17 cellular contexts compared by ENCODE assay signal in the genomic region with DNA sequence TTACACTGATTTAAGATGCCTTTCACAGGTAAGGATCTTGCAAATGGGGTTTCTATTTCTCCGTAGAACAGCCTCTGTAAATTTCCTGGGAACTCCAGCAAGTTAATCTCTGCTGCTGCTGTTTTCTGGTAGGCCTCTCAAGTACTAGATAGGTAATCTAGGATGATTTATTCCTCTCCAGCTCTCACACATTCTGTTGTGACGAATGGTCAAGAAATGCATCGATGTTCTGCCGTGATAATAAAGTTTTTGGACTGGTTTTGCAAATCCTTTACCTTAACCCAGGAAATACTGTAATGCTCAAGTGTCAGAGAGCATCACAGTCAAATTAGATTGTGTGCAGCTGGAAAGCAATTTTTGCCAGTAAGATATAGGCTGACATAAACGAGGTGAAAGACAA.
DNase-seq lines count a peak whose midpoint lies in the region; ATAC-seq, FAIRE-seq and TF ChIP-seq lines count a peak whose summit lies in the region.
"Had no signal": no experiment of that assay in that cellular context is flagged by ENCODE, and none has a peak within 500 bp of the region (broad histone marks: within the 10 kb centered on the region; RNA-seq: fewer than 3 reads in every experiment).

No MANE protein-coding gene starts in this region.

- H3K79me1 ChIP-seq in H1 (ENCODE audit: low read depth, low read length) (no peaks in the 10 kb centered on the region), mesenchymal stem cell (replicated peaks; ENCODE audit: low read length, poor library complexity, severe bottlenecking) (no peaks in the 10 kb centered on the region)

- TF ChIP-seq POLR2A in breast epithelium (IDR thresholded peaks at IDR 0.05) (no peak), H1 (IDR thresholded peaks at IDR 0.05; ENCODE audit: control extremely low read depth in 1 of 2, low read depth in 2 of 2, low read length in 2 of 2) (no peak)

- no peak for TF ChIP-seq EP300 in H1 (IDR thresholded peaks at IDR 0.05; ENCODE audit: borderline replicate concordance in 1 of 2, low read depth in 2 of 2, low read length in 2 of 2)

- intact Hi-C loops in mammary epithelial cell (cut with micrococcal nuclease) (no loop called here), breast epithelium (cut with DNase I; ENCODE audit: low total_unique reads) (no loop called here)

- 77% methylated on average over 5 of the region's 5 CpGs for WGBS in mammary epithelial cell (ENCODE audit: low coverage, missing lambda C conversion rate)
- WGBS in H1 (ENCODE audit: extremely low coverage in 1 of 2, insufficient coverage in 1 of 2, insufficient read length in 1 of 2, insufficient replicate concordance in 2 of 2, low coverage in 1 of 2, low lambda C conversion rate in 2 of 2, missing lambda C conversion rate in 1 of 2), 2 experiments: 91% methylated on average over 5 of the region's 5 CpGs; no CpG with 5 or more reads in 1 of the 2 experiments
- 60% methylated on average over 4 of the region's 5 CpGs for WGBS in mesenchymal stem cell

- no peak for ATAC-seq in GM19455 (IDR thresholded peaks at IDR 0.05; ENCODE audit: unreplicated experiment)
- ATAC-seq: A549 had no signal

- CTCF ChIA-PET in mammary epithelial cell (lab: Charles Lee; ENCODE audit: low non-redundant PET): no interaction called here
- CTCF ChIA-PET in H1 (lab: Charles Lee; ENCODE audit: partially characterized antibody): no interaction called here

- no peak for TF ChIP-seq RAD21 in H1 (IDR thresholded peaks at IDR 0.05 in 1 of 2, conservative IDR thresholded peaks at IDR 0.05 in 1 of 2; ENCODE audit: low read depth in 2 of 2, low read length in 2 of 2)

- no peak overlapping the region for H2BK5ac ChIP-seq in H1 (ENCODE audit: low read depth, low read length)
- H2BK5ac ChIP-seq in mesenchymal stem cell (ENCODE audit: low read depth, low read length, poor library complexity, severe bottlenecking): no peak overlapping the region

- H3K18ac ChIP-seq in H1 (ENCODE audit: extremely low read depth, low read length): 0 out of 2 replicates have a peak overlapping the region, but pooled peaks have one; percentile 38
- H3K18ac ChIP-seq in mesenchymal stem cell (ENCODE audit: low read depth in 1 of 2, low read length in 2 of 2): no peak overlapping the region

- no peak overlapping the region for H3K56ac ChIP-seq in H1 (replicated peaks; ENCODE audit: insufficient read length, low read depth, low read length)

- H3K23ac ChIP-seq in H1 (ENCODE audit: insufficient read length) (no peak overlapping the region), mesenchymal stem cell (ENCODE audit: low read length in 2 of 2) (no peak overlapping the region)

- H3K79me2 ChIP-seq in mammary epithelial cell (ENCODE audit: insufficient read depth, low read length): no peaks in the 10 kb centered on the region
- no peaks in the 10 kb centered on the region for H3K79me2 ChIP-seq in H1 (ENCODE audit: control insufficient read depth in 1 of 2, insufficient read depth in 2 of 2, low read length in 2 of 2)

- POLR2A ChIA-PET in H1 (lab: Charles Lee; ENCODE audit: partially characterized antibody): no interaction called here

- H2BK12ac ChIP-seq in H1 (ENCODE audit: low read depth, low read length): no peak overlapping the region
- H2BK12ac ChIP-seq in mesenchymal stem cell (ENCODE audit: low read length in 2 of 2): no peak overlapping the region

- no peaks in the 10 kb centered on the region for H3K23me2 ChIP-seq in H1 (ENCODE audit: low read depth, low read length)

- DNase-seq in mammary epithelial cell (no peak), breast epithelium (ENCODE audit: low spot score in 2 of 2) (no peak), H1 (ENCODE audit: low read depth in 1 of 2, low spot score in 2 of 2) (no peak), mesenchymal stem cell (peak; percentile 15), OCI-M2 (lab: John Stamatoyannopoulos, UW; ENCODE audit: unreplicated experiment) (no peak)
- no peak for DNase-seq in activated effector memory CD4-positive, alpha-beta T cell treated with Interleukin-2 at 50 U/mL for 16 hours
- DNase-seq: AML-193; Caco-2; CD4-positive, alpha-beta T cell had no signal

- H2BK15ac ChIP-seq in H1 (ENCODE audit: low read length): no peak overlapping the region
- no peak overlapping the region for H2BK15ac ChIP-seq in mesenchymal stem cell (ENCODE audit: low read depth, poor library complexity, severe bottlenecking)

- no peak overlapping the region for H2BK120ac ChIP-seq in H1 (replicated peaks; ENCODE audit: low read depth, low read length)
- no peak overlapping the region for H2BK120ac ChIP-seq in mesenchymal stem cell (ENCODE audit: low read depth, low read length)

- H3K4me3 ChIP-seq in mammary epithelial cell (replicated peaks in 1 of 3; ENCODE audit: insufficient read depth in 1 of 3, low read depth in 2 of 3, low read length in 3 of 3) (no peak overlapping the region), breast epithelium (no peak overlapping the region), H1 (ENCODE audit: extremely low read depth in 1 of 4, insufficient read depth in 2 of 4, low read depth in 3 of 4, low read length in 4 of 4) (no peak overlapping the region), mesenchymal stem cell (ENCODE audit: insufficient read depth in 1 of 2, low read depth in 1 of 2, low read length in 2 of 2) (no peak overlapping the region)
- H3K4me3 ChIP-seq: A549, HAP-1 had no signal

- FAIRE-seq in H1 (lab: Jason Lieb, UNC): peak; percentile 45
- FAIRE-seq: A549, D721Med, G401.6, GM12891 had no signal

- peak overlapping the region; percentile 50 for H2AFZ ChIP-seq in mammary epithelial cell (ENCODE audit: low read depth, low read length)
- H2AFZ ChIP-seq in H1 (ENCODE audit: low read length): peak overlapping the region; percentile 86; the same call in 1 of the 2 replicates
- H2AFZ ChIP-seq in mesenchymal stem cell (ENCODE audit: low read depth, low read length): no peak overlapping the region

- TF ChIP-seq CTCF in mammary epithelial cell (conservative IDR thresholded peaks at IDR 0.05 in 1 of 2, IDR thresholded peaks at IDR 0.05 in 1 of 2; ENCODE audit: extremely low read depth in 1 of 2, insufficient read depth in 1 of 2, low read depth in 1 of 2, low read length in 2 of 2) (no peak), breast epithelium (IDR thresholded peaks at IDR 0.05) (no peak), H1 (IDR thresholded peaks at IDR 0.05; ENCODE audit: control extremely low read depth in 1 of 3, insufficient read depth in 1 of 3, low read depth in 1 of 3, low read length in 3 of 3) (no peak)

- no peak overlapping the region for H4K5ac ChIP-seq in H1 (ENCODE audit: insufficient read length, low read depth, low read length)

- in situ Hi-C loops in mammary epithelial cell (cut with MboI; ENCODE audit: low sequenced_read_pairs in 2 of 2): no loop called here

- H3K27me3 ChIP-seq in mammary epithelial cell (ENCODE audit: insufficient read depth, low read length): no peaks in the 10 kb centered on the region
- no peaks in the 10 kb centered on the region for H3K27me3 ChIP-seq in breast epithelium
- H3K27me3 ChIP-seq in H1 (replicated peaks in 1 of 4; ENCODE audit: control insufficient read depth in 3 of 4, extremely low read depth in 1 of 4, insufficient read depth in 3 of 4, low read length in 3 of 4): no peaks in the 10 kb centered on the region
- no peaks in the 10 kb centered on the region for H3K27me3 ChIP-seq in mesenchymal stem cell (ENCODE audit: control insufficient read depth in 1 of 2, insufficient read depth in 1 of 2, low read length in 2 of 2)

- no peaks in the 10 kb centered on the region for H3K9me3 ChIP-seq in mammary epithelial cell (replicated peaks; ENCODE audit: insufficient read depth, low read length)
- H3K9me3 ChIP-seq in breast epithelium: no peaks in the 10 kb centered on the region
- no peaks in the 10 kb centered on the region for H3K9me3 ChIP-seq in H1 (ENCODE audit: insufficient read depth in 2 of 2, low read depth in 1 of 2, low read length in 1 of 2)
- peaks cover 3% of the 10 kb centered on the region for H3K9me3 ChIP-seq in mesenchymal stem cell (ENCODE audit: control insufficient read depth, low read length)
- H3K9me3 ChIP-seq: A549, Caco-2, HAP-1 had no signal

- H3K36me3 ChIP-seq in mammary epithelial cell (ENCODE audit: insufficient read depth, low read length) (no peaks in the 10 kb centered on the region), breast epithelium (no peaks in the 10 kb centered on the region), H1 (ENCODE audit: control insufficient read depth in 2 of 4, insufficient read depth in 4 of 4, low read length in 3 of 4) (no peaks in the 10 kb centered on the region), mesenchymal stem cell (ENCODE audit: control insufficient read depth in 1 of 2, insufficient read depth in 2 of 2, low read depth in 1 of 2, low read length in 2 of 2) (no peaks in the 10 kb centered on the region)
- H3K36me3 ChIP-seq: HAP-1 had no signal

- H4K91ac ChIP-seq in H1 (replicated peaks; ENCODE audit: insufficient read length, low read length) (no peak overlapping the region), mesenchymal stem cell (ENCODE audit: low read length) (no peak overlapping the region)

- H4K20me1 ChIP-seq in mammary epithelial cell (ENCODE audit: insufficient read depth, low read length) (no peaks in the 10 kb centered on the region), H1 (replicated peaks in 1 of 2; ENCODE audit: control insufficient read depth in 1 of 2, insufficient read depth in 2 of 2, low read length in 2 of 2) (no peaks in the 10 kb centered on the region)

- dilution Hi-C loops in mammary epithelial cell (cut with HindIII; ENCODE audit: low sequenced_read_pairs): no loop called here

- H2AK5ac ChIP-seq in H1 (ENCODE audit: low read depth, low read length) (no peak overlapping the region), mesenchymal stem cell (ENCODE audit: low read length, severe bottlenecking) (no peak overlapping the region)

- H3K4me1 ChIP-seq in mammary epithelial cell (ENCODE audit: insufficient read depth, low read length): peaks cover 7% of the 10 kb centered on the region
- no peaks in the 10 kb centered on the region for H3K4me1 ChIP-seq in breast epithelium
- H3K4me1 ChIP-seq in H1 (replicated peaks in 1 of 4; ENCODE audit: control insufficient read depth in 3 of 4, insufficient read depth in 4 of 4, low read length in 3 of 4): peaks cover 0 to 3% (median 0%) of the 10 kb centered on the region in 4 experiments; a peak in 1 of 7 replicates
- H3K4me1 ChIP-seq in mesenchymal stem cell (ENCODE audit: control insufficient read depth, insufficient read depth, low read depth, low read length): no peaks in the 10 kb centered on the region
- H3K4me1 ChIP-seq: A549, Caco-2, HAP-1 had no signal

- H3K4me2 ChIP-seq in mammary epithelial cell (ENCODE audit: insufficient read depth, low read depth, low read length) (no peak overlapping the region), H1 (ENCODE audit: insufficient read depth in 1 of 2, low read depth in 2 of 2, low read length in 2 of 2) (no peak overlapping the region), mesenchymal stem cell (ENCODE audit: low read length, poor library complexity, severe bottlenecking) (no peak overlapping the region)
- H3K4me2 ChIP-seq: A549 had no signal

- H3K9ac ChIP-seq in mammary epithelial cell (ENCODE audit: insufficient read depth, low read length): no peak overlapping the region
- no peak overlapping the region for H3K9ac ChIP-seq in H1 (replicated peaks in 1 of 4; ENCODE audit: extremely low read depth in 1 of 4, low read depth in 3 of 4, low read length in 3 of 4)
- H3K9ac ChIP-seq in mesenchymal stem cell (ENCODE audit: low read length): no peak overlapping the region

- no peak overlapping the region for H2BK20ac ChIP-seq in H1 (ENCODE audit: low read length)

- H4K8ac ChIP-seq in H1 (ENCODE audit: extremely low read depth, insufficient read depth, low read length): no peak overlapping the region
- no peak overlapping the region for H4K8ac ChIP-seq in mesenchymal stem cell (ENCODE audit: low read length)

- H3K4ac ChIP-seq in H1 (replicated peaks; ENCODE audit: insufficient read length, low read depth, low read length) (no peak overlapping the region), mesenchymal stem cell (ENCODE audit: low read depth in 1 of 2, low read length in 2 of 2) (no peak overlapping the region)

- H3K14ac ChIP-seq in H1 (ENCODE audit: insufficient read length): no peak overlapping the region
- H3K14ac ChIP-seq in mesenchymal stem cell (ENCODE audit: low read length in 2 of 2): no peak overlapping the region

- H3K27ac ChIP-seq in mammary epithelial cell (ENCODE audit: insufficient read depth, low read depth, low read length): no peak overlapping the region
- no peak overlapping the region for H3K27ac ChIP-seq in breast epithelium
- no peak overlapping the region for H3K27ac ChIP-seq in H1 (ENCODE audit: low read depth, low read length)
- H3K27ac ChIP-seq in mesenchymal stem cell (ENCODE audit: low read length, poor library complexity, severe bottlenecking): no peak overlapping the region
- H3K27ac ChIP-seq: 22Rv1, A549, C4-2B had no signal

- no TSS peak for BruUV-seq in mammary epithelial cell (replicated peaks; lab: Mats Ljungman, UMichigan)
